ENCODE assay signal across 8 cellular contexts in genomic region chr2:240024766-240025165, GRCh38. TPM values are rescaled to one million over a fixed set of nuclear protein-coding genes. Genes with fewer than 3 reads are reported as not detected.
A peak's percentile ranks its signal among the peaks of the same experiment; 100 is the strongest.
DNase-seq lines count a peak whose midpoint lies in the region; ATAC-seq and TF ChIP-seq lines count a peak whose summit lies in the region.

No MANE protein-coding gene starts in this region.

- peaks cover 10% of the 10 kb centered on the region for H3K36me3 Mint-ChIP-seq in chondrocyte (ENCODE audit: low read depth)

- ATAC-seq in HG02610 (IDR thresholded peaks at IDR 0.05; ENCODE audit: unreplicated experiment) (peak; percentile 13), HG02852 (IDR thresholded peaks at IDR 0.05; ENCODE audit: unreplicated experiment) (no peak)

- no peaks in the 10 kb centered on the region for H3K9me3 Mint-ChIP-seq in chondrocyte (ENCODE audit: low read depth)

- H3K27ac ChIP-seq in substantia nigra (ENCODE audit: low read depth, low read length, poor library complexity, severe bottlenecking): peak overlapping the region; percentile 99

- no peak for TF ChIP-seq CTCF in chondrocyte (IDR thresholded peaks at IDR 0.05)

- H3K4me3 ChIP-seq in GM08714 (ENCODE audit: low read length): peak overlapping the region; percentile 95

- H3K4me1 Mint-ChIP-seq in chondrocyte (ENCODE audit: low read depth): peaks cover 16% of the 10 kb centered on the region

- peaks cover 3% of the 10 kb centered on the region for H3K27me3 Mint-ChIP-seq in chondrocyte (ENCODE audit: low read depth)

- H3K27ac Mint-ChIP-seq in chondrocyte (ENCODE audit: unreplicated experiment): peak overlapping the region; percentile 93

- peak overlapping the region; percentile 88 for H3K4me3 Mint-ChIP-seq in chondrocyte (ENCODE audit: unreplicated experiment)

- DNase-seq in RPMI8226 (peak; percentile 10), chondrocyte (ENCODE audit: low spot score) (no peak), lung microvascular endothelial cell (ENCODE audit: low read depth in 2 of 2) (peak; percentile 14 to 30), substantia nigra (lab: John Stamatoyannopoulos, UW) (peak in 3 of 49 donors; percentile 30 to 55 (median 50)), DMS79 (lab: John Stamatoyannopoulos, UW) (no peak)

RNA-seq across cellular contexts. Expression of gene NDUFA10, which starts 0.4 kb away (rescaled TPM):
- total RNA-seq in chondrocyte: 83.1 to 91.0 TPM (median 90.2 TPM) in 3 replicates
- total RNA-seq in lung microvascular endothelial cell: 50.8 and 57.1 TPM in 2 replicates

RNA-seq across cellular contexts. Expression of gene OR6B2, which starts 5.5 kb away (rescaled TPM):
- total RNA-seq in chondrocyte (not detected in 3 replicates), lung microvascular endothelial cell (not detected in 2 replicates)

RNA-seq across cellular contexts. Expression of gene OR6B3, which starts 28.6 kb away (rescaled TPM):
- total RNA-seq in chondrocyte (not detected in 3 replicates), lung microvascular endothelial cell (not detected in 2 replicates)

Comparison
In these comparisons a context has a peak if more than half of its experiments do, and no peak if none do; other contexts are left out.
1. DNase-seq: peak in RPMI8226 (single experiment) and lung microvascular endothelial cell (2 of 2); none in chondrocyte (single experiment) and DMS79 (single experiment).